In the genomic region with DNA sequence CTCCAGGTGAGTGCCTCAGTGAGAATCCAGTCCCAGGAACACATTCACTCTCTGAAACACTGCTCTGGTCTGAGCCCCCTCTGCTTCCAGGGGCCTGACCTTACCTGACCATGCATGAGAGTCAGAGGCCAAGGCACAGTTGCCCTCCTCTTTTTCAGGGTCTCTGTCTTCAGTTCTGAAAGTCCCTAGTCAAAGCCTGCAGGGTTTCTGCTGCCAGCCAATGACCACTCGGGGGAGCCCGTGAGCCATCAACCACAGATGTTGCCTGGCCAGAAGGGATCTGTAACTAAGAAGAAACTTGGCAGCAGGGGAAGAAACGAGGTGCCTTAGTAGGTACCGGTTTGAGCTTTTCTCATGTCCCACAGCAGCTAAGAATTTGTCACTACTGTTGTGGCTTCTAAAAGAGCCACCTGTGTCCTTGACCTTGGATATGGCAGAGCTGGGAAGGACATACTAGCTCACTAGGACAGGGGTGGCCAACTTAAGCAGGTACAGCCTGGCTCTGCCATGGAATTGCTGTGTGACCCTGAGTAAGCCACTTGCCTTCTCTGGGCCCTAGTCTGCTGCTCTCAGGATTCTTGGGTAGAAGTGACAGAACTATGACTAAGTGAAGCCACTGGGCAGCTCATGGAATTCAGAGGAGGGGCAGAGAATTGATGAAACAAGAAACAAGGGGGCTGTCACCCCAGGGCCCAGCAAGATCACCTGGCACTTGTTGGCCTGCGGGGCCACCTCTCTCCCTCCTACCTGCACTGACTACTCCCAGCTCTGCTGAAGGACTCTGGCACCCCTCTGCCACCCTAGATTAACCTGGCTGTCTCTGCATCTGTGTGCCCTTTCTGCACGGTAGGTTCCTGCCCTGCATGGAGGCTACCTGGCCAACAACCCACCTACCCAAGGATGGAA, we compare ENCODE assay signal across 8 cellular contexts.
DNase-seq lines count a peak whose midpoint lies in the region; ATAC-seq and TF ChIP-seq lines count a peak whose summit lies in the region.

No MANE protein-coding gene starts in this region.

- no peaks in the 10 kb centered on the region for H3K4me1 Mint-ChIP-seq in CD4-positive, alpha-beta T cell (ENCODE audit: low read depth)
- H3K4me1 Mint-ChIP-seq in activated B cell treated with CpG ODN at 0.5 μM for 24 hours: no peaks in the 10 kb centered on the region
- H3K4me1 Mint-ChIP-seq in central memory CD8-positive, alpha-beta T cell: no peaks in the 10 kb centered on the region

- DNase-seq in CD4-positive, alpha-beta T cell: peak; percentile 24 to 64 (median 42)
- DNase-seq in NCI-H1930 (lab: John Stamatoyannopoulos, UW): peak; percentile 13 to 42
- peak; percentile 55 for DNase-seq in activated B cell treated with CpG ODN at 0.5 μM for 24 hours
- peak; percentile 18 to 32 for DNase-seq in central memory CD8-positive, alpha-beta T cell (ENCODE audit: low spot score in 2 of 2)
- DNase-seq in kidney tubule cell (ENCODE audit: low spot score): peak; percentile 63
- peak; percentile 71 to 78 for DNase-seq in stimulated activated CD4-positive, alpha-beta T cell treated with anti-CD3 and anti-CD28 coated beads, Interleukin-2, amount 100 ng/mL, for 24 hours

- peaks cover 31% of the 10 kb centered on the region for H3K27me3 ChIP-seq in CD4-positive, alpha-beta T cell (ENCODE audit: control insufficient read depth, insufficient read depth, low read length)

- H3K36me3 Mint-ChIP-seq in CD4-positive, alpha-beta T cell (ENCODE audit: low read depth): no peaks in the 10 kb centered on the region
- no peaks in the 10 kb centered on the region for H3K36me3 Mint-ChIP-seq in activated B cell treated with CpG ODN at 0.5 μM for 24 hours (ENCODE audit: low read depth)
- H3K36me3 Mint-ChIP-seq in central memory CD8-positive, alpha-beta T cell (ENCODE audit: insufficient read depth): no peaks in the 10 kb centered on the region

- intact Hi-C loops in CD4-positive, alpha-beta T cell (cut with DNase I, micrococcal nuclease): loop anchor here (1.0 to 5.0 kb wide), 2 partner anchors 805 to 807 kb away; no protein-coding TSS in a partner anchor
- intact Hi-C loops in activated B cell treated with CpG ODN at 0.5 μM for 24 hours (cut with micrococcal nuclease): loop anchor here (1.0 kb wide), 2 partner anchors 807 to 821 kb away; no protein-coding TSS in a partner anchor

- no peak overlapping the region for H3K27ac Mint-ChIP-seq in CD4-positive, alpha-beta T cell
- H3K27ac Mint-ChIP-seq in activated B cell treated with CpG ODN at 0.5 μM for 24 hours: no peak overlapping the region
- no peak overlapping the region for H3K27ac Mint-ChIP-seq in central memory CD8-positive, alpha-beta T cell (ENCODE audit: low read depth)

- CTCF ChIA-PET in CD4-positive, alpha-beta T cell (lab: Charles Lee): interaction anchor here (0.8 kb wide), 1 partner anchor 16 kb away, joined by 3 read pairs; no protein-coding TSS in a partner anchor
- CTCF ChIA-PET in activated B cell treated with CpG ODN at 0.5 μM for 24 hours (lab: Charles Lee): interaction anchor here (0.7 to 1.8 kb wide), 7 partner anchors 9 to 1163 kb away, joined by 3 to 12 read pairs (median 4); no protein-coding TSS in a partner anchor

- peak; percentile 67 for TF ChIP-seq CTCF in CD4-positive, alpha-beta T cell (IDR thresholded peaks at IDR 0.05)
- peak; percentile 31 for TF ChIP-seq CTCF in activated B cell treated with CpG ODN at 0.5 μM for 24 hours (IDR thresholded peaks at IDR 0.05)

- H3K27ac ChIP-seq in CD4-positive, alpha-beta T cell (ENCODE audit: low read depth, low read length): no peak overlapping the region

- H3K27me3 Mint-ChIP-seq in CD4-positive, alpha-beta T cell: peaks cover 48% of the 10 kb centered on the region
- H3K27me3 Mint-ChIP-seq in activated B cell treated with CpG ODN at 0.5 μM for 24 hours: peaks cover 43% of the 10 kb centered on the region
- H3K27me3 Mint-ChIP-seq in central memory CD8-positive, alpha-beta T cell: peaks cover 70% of the 10 kb centered on the region

- H3K9me3 ChIP-seq in CD4-positive, alpha-beta T cell (ENCODE audit: control insufficient read depth, low read length): no peaks in the 10 kb centered on the region

- no peak for ATAC-seq in CD4-positive, alpha-beta T cell (ENCODE audit: poor library complexity)
- ATAC-seq in GM21528 (IDR thresholded peaks at IDR 0.05; ENCODE audit: low FRiP score, unreplicated experiment): peak; percentile 60
- ATAC-seq in activated B cell treated with CpG ODN at 0.5 μM for 24 hours (ENCODE audit: low read depth): peak; percentile 72
- no peak for ATAC-seq in central memory CD8-positive, alpha-beta T cell (replicated peaks; ENCODE audit: extremely low read depth, poor library complexity, severe bottlenecking)
- ATAC-seq in HG02798 (IDR thresholded peaks at IDR 0.05; ENCODE audit: poor library complexity, unreplicated experiment): no peak

- POLR2A ChIA-PET in CD4-positive, alpha-beta T cell (lab: Charles Lee): no interaction called here
- POLR2A ChIA-PET in activated B cell treated with CpG ODN at 0.5 μM for 24 hours (lab: Charles Lee): no interaction called here

- no peak overlapping the region for H3K4me3 Mint-ChIP-seq in CD4-positive, alpha-beta T cell
- H3K4me3 Mint-ChIP-seq in activated B cell treated with CpG ODN at 0.5 μM for 24 hours: no peak overlapping the region
- H3K4me3 Mint-ChIP-seq in central memory CD8-positive, alpha-beta T cell: no peak overlapping the region

- H3K9me3 Mint-ChIP-seq in CD4-positive, alpha-beta T cell: no peaks in the 10 kb centered on the region
- H3K9me3 Mint-ChIP-seq in activated B cell treated with CpG ODN at 0.5 μM for 24 hours: no peaks in the 10 kb centered on the region
- no peaks in the 10 kb centered on the region for H3K9me3 Mint-ChIP-seq in central memory CD8-positive, alpha-beta T cell

Comparison
In these comparisons a context has a peak if more than half of its experiments do, and no peak if none do; other contexts are left out.
1. ATAC-seq: peak in GM21528 (single experiment) and activated B cell treated with CpG ODN at 0.5 μM for 24 hours (single experiment); none in CD4-positive, alpha-beta T cell (single experiment), central memory CD8-positive, alpha-beta T cell (single experiment) and HG02798 (single experiment).
2. Peak in every context shown above with its lines, with median percentiles within 50 percentile points of each other: DNase-seq.